Comparison of ENCODE assay signal across 9 cellular contexts in the genomic region with DNA sequence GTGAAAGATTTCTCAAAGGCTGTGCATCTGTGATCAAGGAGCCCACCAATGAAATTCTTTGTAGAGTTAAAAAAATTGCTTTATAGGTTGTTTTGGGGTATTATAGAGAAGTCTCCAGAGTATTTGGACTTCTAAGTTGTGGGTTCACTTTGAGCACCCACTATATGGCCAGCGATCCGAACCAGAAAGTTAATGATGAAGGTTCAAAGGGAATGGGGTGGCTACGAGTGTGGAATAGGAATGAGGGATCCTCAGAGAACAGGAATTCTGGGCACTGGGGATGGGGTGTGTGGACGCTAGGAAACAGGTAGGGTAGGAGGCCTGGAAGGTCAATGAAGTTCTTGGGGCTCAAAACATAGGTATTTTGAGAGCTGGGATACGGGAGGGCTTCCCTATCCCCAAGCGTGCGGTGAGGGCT. TPM values are rescaled to one million over a fixed set of nuclear protein-coding genes. Genes with fewer than 3 reads are reported as not detected.
DNase-seq lines count a peak whose midpoint lies in the region; ATAC-seq and TF ChIP-seq lines count a peak whose summit lies in the region.
"Had no signal": no experiment of that assay in that cellular context is flagged by ENCODE, and none has a peak within 500 bp of the region (broad histone marks: within the 10 kb centered on the region; RNA-seq: fewer than 3 reads in every experiment).

No MANE protein-coding gene starts in this region.

- no peaks in the 10 kb centered on the region for H3K36me3 Mint-ChIP-seq in mesothelial cell of epicardium

- TF ChIP-seq CTCF in right atrium auricular region (IDR thresholded peaks at IDR 0.05) (no peak), brain microvascular endothelial cell (IDR thresholded peaks at IDR 0.05; ENCODE audit: low read depth, low read length, missing control alignments) (no peak), mesothelial cell of epicardium (IDR thresholded peaks at IDR 0.05; ENCODE audit: unreplicated experiment) (no peak)

- peaks cover 27% of the 10 kb centered on the region for H3K4me1 Mint-ChIP-seq in mesothelial cell of epicardium

- in situ Hi-C loops in brain microvascular endothelial cell (cut with HindIII; ENCODE audit: low pct_ligation_motif_present, low sequenced_read_pairs), result no loop called here

- ATAC-seq in left cardiac atrium, result no peak
- ATAC-seq in activated CD4-positive, CD25-positive, alpha-beta regulatory T cell treated with anti-CD3 and anti-CD28 coated beads, Interleukin-2, amount 50 U/mL, for 24 hours, result no peak
- no peak for ATAC-seq in GM21381 (IDR thresholded peaks at IDR 0.05; ENCODE audit: unreplicated experiment)

- intact Hi-C loops in left cardiac atrium (cut with DNase I), result no loop called here

- H3K27me3 ChIP-seq in right atrium auricular region (no peaks in the 10 kb centered on the region), brain microvascular endothelial cell (replicated peaks) (peaks cover 12% of the 10 kb centered on the region)

- DNase-seq in right atrium auricular region (ENCODE audit: low spot score), result no peak
- no peak for DNase-seq in left cardiac atrium
- no peak for DNase-seq in brain microvascular endothelial cell
- no peak for DNase-seq in mesothelial cell of epicardium (ENCODE audit: low spot score in 2 of 2, unreplicated experiment in 2 of 2)
- no peak for DNase-seq in NCI-H1436 (lab: John Stamatoyannopoulos, UW)
- no peak for DNase-seq in activated CD4-positive, CD25-positive, alpha-beta regulatory T cell treated with anti-CD3 and anti-CD28 coated beads, Interleukin-2, amount 50 U/mL, for 72 hours
- DNase-seq: NCI-H1092 treated with DMSO at 0.1 percent for 48 hours had no signal

- peak overlapping the region in 1 of 2 donors; percentile 26 for H3K27ac ChIP-seq in right atrium auricular region
- no peak overlapping the region for H3K27ac ChIP-seq in brain microvascular endothelial cell

- peak overlapping the region; percentile 64 to 82 for H3K4me3 ChIP-seq in right atrium auricular region
- H3K4me3 ChIP-seq in brain microvascular endothelial cell (ENCODE audit: low read depth, low read length), result peak overlapping the region; percentile 69

- peak overlapping the region; percentile 66 for H3K27ac Mint-ChIP-seq in mesothelial cell of epicardium

- H3K9me3 Mint-ChIP-seq in mesothelial cell of epicardium, result no peaks in the 10 kb centered on the region

- no peaks in the 10 kb centered on the region for H3K36me3 ChIP-seq in right atrium auricular region
- H3K36me3 ChIP-seq in brain microvascular endothelial cell (replicated peaks), result no peaks in the 10 kb centered on the region

- peaks cover 2% of the 10 kb centered on the region for H3K27me3 Mint-ChIP-seq in mesothelial cell of epicardium (ENCODE audit: low read depth)

- H3K4me1 ChIP-seq in right atrium auricular region, result peaks cover 4 to 32% of the 10 kb centered on the region in 2 donors

- no peaks in the 10 kb centered on the region for H3K9me3 ChIP-seq in right atrium auricular region

- peak overlapping the region; percentile 78 for H3K4me3 Mint-ChIP-seq in mesothelial cell of epicardium

RNA-seq across cellular contexts. Expression of a gene that starts 0.8 kb away (rescaled TPM):
- total RNA-seq in right atrium auricular region (1 to 10 TPM; 3.2 to 6.3 TPM), left cardiac atrium (1 to 10 TPM; 6.5 to 6.6 TPM), mesothelial cell of epicardium (16.8 to 17.0 TPM (median 17.0 TPM) in 3 replicates)

RNA-seq across cellular contexts. Expression of a gene that starts 39.9 kb away (rescaled TPM):
- total RNA-seq in right atrium auricular region (under 1 TPM in 1 of 2 donors, not detected in 1; 0.16 TPM), left cardiac atrium (not detected), mesothelial cell of epicardium (not detected in 3 replicates)

RNA-seq across cellular contexts. Expression of a gene that starts 59.1 kb away (rescaled TPM):
- total RNA-seq in right atrium auricular region (not detected), left cardiac atrium (not detected), mesothelial cell of epicardium (0.42 to 0.54 TPM (median 0.47 TPM) in 3 replicates)
